In the genomic region with DNA sequence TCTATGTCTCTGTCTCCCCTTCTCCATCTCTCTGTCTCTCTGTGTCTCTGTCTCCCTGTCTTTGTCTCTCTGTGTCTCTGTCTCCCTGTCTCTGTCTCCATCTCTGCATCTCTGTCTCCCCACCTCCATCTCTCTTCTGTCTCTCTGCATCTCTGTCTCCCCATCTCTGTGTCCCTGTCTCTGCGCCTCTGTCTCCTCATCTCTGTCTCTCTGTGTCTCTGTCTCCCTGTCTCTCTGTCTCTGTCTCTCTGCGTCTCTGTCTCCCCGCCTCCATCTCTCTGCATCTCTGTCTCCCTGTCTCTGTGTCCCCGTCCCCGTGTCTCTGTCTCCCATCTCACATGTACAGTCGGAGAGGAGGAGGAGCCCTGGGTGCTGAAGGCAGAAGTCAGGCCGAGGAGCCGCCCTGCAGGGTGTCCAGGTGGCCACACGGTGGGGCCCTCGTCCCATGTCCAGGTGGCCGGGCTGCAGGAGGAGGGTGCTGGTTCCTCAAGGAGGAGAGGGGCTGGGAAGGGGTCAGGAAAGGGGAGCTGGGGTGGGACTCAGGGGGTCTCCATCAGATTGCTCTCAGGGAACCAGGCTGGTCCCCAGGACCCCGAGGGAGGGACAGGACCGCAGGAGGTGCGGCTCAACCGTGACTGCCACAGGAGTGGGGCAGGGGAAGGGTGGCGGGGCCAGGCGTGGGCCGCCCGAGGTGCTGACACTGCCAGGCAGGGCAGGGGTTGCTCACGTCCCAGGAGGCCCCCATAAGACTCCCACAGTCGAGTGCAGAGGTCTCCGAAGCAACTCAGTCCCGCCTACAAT, we compare ENCODE assay signal across 8 cellular contexts. TPM values are rescaled to one million over a fixed set of nuclear protein-coding genes. Genes with fewer than 3 reads are reported as not detected.
DNase-seq lines count a peak whose midpoint lies in the region; ATAC-seq and TF ChIP-seq lines count a peak whose summit lies in the region.

No MANE protein-coding gene starts in this region.

- CTCF ChIA-PET in mammary epithelial cell (lab: Charles Lee; ENCODE audit: low non-redundant PET): no interaction called here

- 28% methylated on average over 14 of the region's 23 CpGs for WGBS in mammary epithelial cell (ENCODE audit: low coverage, missing lambda C conversion rate)

- in situ Hi-C loops in mammary epithelial cell (cut with MboI; ENCODE audit: low sequenced_read_pairs in 2 of 2): loop anchor here (10.0 kb wide), 2 partner anchors 98 to 228 kb away; no protein-coding TSS in a partner anchor

- no peak overlapping the region for H3K4me2 ChIP-seq in mammary epithelial cell (ENCODE audit: insufficient read depth, low read depth, low read length)

- peaks cover 3% of the 10 kb centered on the region for H3K4me1 ChIP-seq in mammary epithelial cell (ENCODE audit: insufficient read depth, low read length)

- ATAC-seq in HG02938 (IDR thresholded peaks at IDR 0.05; ENCODE audit: unreplicated experiment): no peak

- no peak overlapping the region for H2AFZ ChIP-seq in mammary epithelial cell (ENCODE audit: low read depth, low read length)

- no peaks in the 10 kb centered on the region for H4K20me1 ChIP-seq in mammary epithelial cell (ENCODE audit: insufficient read depth, low read length)

- no peaks in the 10 kb centered on the region for H3K79me2 ChIP-seq in mammary epithelial cell (ENCODE audit: insufficient read depth, low read length)

- H3K27me3 ChIP-seq in mammary epithelial cell (ENCODE audit: insufficient read depth, low read length): no peaks in the 10 kb centered on the region
- H3K27me3 ChIP-seq in kidney epithelial cell (ENCODE audit: control insufficient read depth, insufficient read depth, low read length): peaks cover 17% of the 10 kb centered on the region

- no peak overlapping the region for H3K9ac ChIP-seq in mammary epithelial cell (ENCODE audit: insufficient read depth, low read length)

- no peaks in the 10 kb centered on the region for H3K9me3 ChIP-seq in mammary epithelial cell (replicated peaks; ENCODE audit: insufficient read depth, low read length)

- no TSS peak for BruUV-seq in mammary epithelial cell (replicated peaks; lab: Mats Ljungman, UMichigan)

- DNase-seq in SIG-M5 treated with dmso at 0.1 percent for 504 hours (lab: John Stamatoyannopoulos, UW; ENCODE audit: unreplicated experiment) (peak; percentile 45), SIG-M5 (lab: John Stamatoyannopoulos, UW) (no peak), NCI-H2171 (lab: John Stamatoyannopoulos, UW) (peak; percentile 9), mammary epithelial cell (peak; percentile 36), kidney epithelial cell (ENCODE audit: low read depth) (no peak)
- peak; percentile 28 for DNase-seq in activated CD4-positive, CD25-positive, alpha-beta regulatory T cell treated with anti-CD3 and anti-CD28 coated beads, Interleukin-2, amount 50 U/mL, for 16 hours (ENCODE audit: low read depth, low spot score)
- peak; percentile 56 for DNase-seq in stimulated activated CD4-positive, alpha-beta T cell treated with anti-CD3 and anti-CD28 coated beads, Interleukin-2, amount 100 ng/mL, for 4 hours (ENCODE audit: low read depth)

- TF ChIP-seq CTCF in mammary epithelial cell (conservative IDR thresholded peaks at IDR 0.05 in 1 of 2, IDR thresholded peaks at IDR 0.05 in 1 of 2; ENCODE audit: extremely low read depth in 1 of 2, insufficient read depth in 1 of 2, low read depth in 1 of 2, low read length in 2 of 2): peak; percentile 92 to 98
- TF ChIP-seq CTCF in kidney epithelial cell (IDR thresholded peaks at IDR 0.05; ENCODE audit: insufficient read depth, low read length, poor library complexity, severe bottlenecking): peak; percentile 98

- no peak overlapping the region for H3K4me3 ChIP-seq in mammary epithelial cell (replicated peaks in 1 of 3; ENCODE audit: insufficient read depth in 1 of 3, low read depth in 2 of 3, low read length in 3 of 3)
- no peak overlapping the region for H3K4me3 ChIP-seq in kidney epithelial cell (ENCODE audit: low read depth, low read length)

- intact Hi-C loops in mammary epithelial cell (cut with micrococcal nuclease): loop anchor here (1.0 to 10.0 kb wide), 5 partner anchors 73 to 338 kb away; a partner anchor contains a TSS

- H3K27ac ChIP-seq in mammary epithelial cell (ENCODE audit: insufficient read depth, low read depth, low read length): no peak overlapping the region

- no peaks in the 10 kb centered on the region for H3K36me3 ChIP-seq in mammary epithelial cell (ENCODE audit: insufficient read depth, low read length)
- no peaks in the 10 kb centered on the region for H3K36me3 ChIP-seq in kidney epithelial cell (ENCODE audit: control insufficient read depth, insufficient read depth, low read length)

- dilution Hi-C loops in mammary epithelial cell (cut with HindIII; ENCODE audit: low sequenced_read_pairs): no loop called here

RNA-seq across cellular contexts. Expression of a gene that starts 25.6 kb away (rescaled TPM):
- under 1 TPM in 1 of 2 donors, not detected in 1; 0.61 TPM for total RNA-seq in mammary epithelial cell
- polyA plus RNA-seq in mammary epithelial cell: 0.16 TPM
- polyA minus RNA-seq in mammary epithelial cell: not detected
- not detected in 2 replicates for total RNA-seq in kidney epithelial cell

RNA-seq across cellular contexts. Expression of a gene that starts 36.2 kb away (rescaled TPM):
- not detected for total RNA-seq in mammary epithelial cell
- polyA plus RNA-seq in mammary epithelial cell: not detected
- polyA minus RNA-seq in mammary epithelial cell: not detected
- not detected in 2 replicates for total RNA-seq in kidney epithelial cell

RNA-seq across cellular contexts. Expression of a gene that starts 58.0 kb away (rescaled TPM):
- total RNA-seq in mammary epithelial cell (under 1 TPM in 1 of 2 donors, not detected in 1; under 0.01 TPM), kidney epithelial cell (8.7 and 11.4 TPM in 2 replicates)
- 0.01 TPM for polyA plus RNA-seq in mammary epithelial cell
- polyA minus RNA-seq in mammary epithelial cell: not detected

Comparison
In these comparisons a context has a peak if more than half of its experiments do, and no peak if none do; other contexts are left out.
1. DNase-seq: peak in SIG-M5 treated with dmso at 0.1 percent for 504 hours (single experiment), NCI-H2171 (single experiment), activated CD4-positive, CD25-positive, alpha-beta regulatory T cell treated with anti-CD3 and anti-CD28 coated beads, Interleukin-2, amount 50 U/mL, for 16 hours (single experiment), mammary epithelial cell (single experiment) and stimulated activated CD4-positive, alpha-beta T cell treated with anti-CD3 and anti-CD28 coated beads, Interleukin-2, amount 100 ng/mL, for 4 hours (single experiment); none in SIG-M5 (single experiment) and kidney epithelial cell (single experiment).